9 cellular contexts compared by ENCODE assay signal in the genomic region with DNA sequence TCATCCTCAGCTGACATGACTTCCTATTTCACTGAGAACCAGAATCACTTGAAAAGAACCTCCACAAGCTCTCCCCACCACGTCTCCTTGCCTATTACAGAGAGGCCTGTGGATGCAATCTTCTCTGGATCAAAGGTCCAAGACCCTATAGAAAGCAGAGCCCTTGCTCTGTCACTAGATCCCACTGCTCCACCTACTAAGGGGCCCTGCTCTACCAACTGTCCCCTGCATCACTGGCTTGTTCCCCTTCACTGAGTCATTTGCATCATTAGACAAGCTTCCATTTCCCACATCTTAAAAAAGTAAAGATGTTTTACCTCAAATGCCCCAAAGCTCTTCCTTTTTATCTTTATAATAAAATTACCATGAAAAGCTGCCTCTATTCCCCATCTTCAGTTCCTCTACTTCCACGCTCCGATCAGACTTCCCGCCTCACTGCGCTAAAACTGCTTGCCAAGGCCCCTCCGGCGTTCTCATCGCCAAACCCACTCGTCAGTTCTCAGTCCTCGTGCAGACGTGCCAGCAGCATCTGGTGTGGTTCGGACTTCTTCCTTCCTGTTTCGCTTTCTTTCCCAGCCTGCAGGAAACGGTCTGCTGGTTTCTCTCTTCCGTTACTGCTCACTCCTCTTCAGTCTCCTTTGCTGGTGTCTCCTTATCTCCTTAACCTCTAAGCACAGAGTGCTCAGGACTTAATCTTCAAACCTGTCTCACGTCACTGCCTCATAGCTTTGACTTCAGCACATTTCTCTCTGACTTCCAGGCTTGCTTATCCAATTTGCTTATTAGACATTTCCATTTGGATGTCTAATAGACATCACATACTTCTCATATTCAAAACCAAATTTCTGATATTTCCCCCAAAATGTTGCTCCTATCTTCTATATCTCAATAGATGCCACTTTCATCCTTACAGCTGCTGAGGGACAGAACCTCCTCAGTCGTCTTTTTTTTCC. TPM values are rescaled to one million over a fixed set of nuclear protein-coding genes. Genes with fewer than 3 reads are reported as not detected.
DNase-seq lines count a peak whose midpoint lies in the region; ATAC-seq, FAIRE-seq and TF ChIP-seq lines count a peak whose summit lies in the region.
"Had no signal": no experiment of that assay in that cellular context is flagged by ENCODE, and none has a peak within 500 bp of the region (broad histone marks: within the 10 kb centered on the region; RNA-seq: fewer than 3 reads in every experiment).

No MANE protein-coding gene starts in this region.

- no peaks in the 10 kb centered on the region for H3K27me3 ChIP-seq in K562 (ENCODE audit: control insufficient read depth in 2 of 2, insufficient read depth in 2 of 2, low read length in 2 of 2)

- peak overlapping the region; percentile 34; the same call in 1 of the 3 replicates for H3K27ac ChIP-seq in K562 (ENCODE audit: extremely low read depth, low read depth, low read length)

- DNase-seq in NK-92 treated with Interleukin-12 subunit alpha and Interleukin-12 subunit beta, amount 100 ng/mL, for 24 hours (lab: John Stamatoyannopoulos, UW) = peak; percentile 73
- DNase-seq in NK-92 (lab: John Stamatoyannopoulos, UW; ENCODE audit: unreplicated experiment) = no peak
- DNase-seq in T-helper 1 cell = peak; percentile 35 to 94 (median 51)
- DNase-seq in K562 (ENCODE audit: extremely low read depth in 1 of 4, low spot score in 3 of 4) = peak in 2 of 4 experiments; percentile 26 to 53
- peak; percentile 81 to 95 for DNase-seq in lower leg skin (ENCODE audit: low spot score in 2 of 2)
- DNase-seq in stimulated activated CD8-positive, alpha-beta memory T cell treated with anti-CD3 and anti-CD28 coated beads, Interleukin-4, amount 100 ng/mL, for 24 hours (ENCODE audit: low read depth) = peak; percentile 45
- DNase-seq in NCI-H774 (lab: John Stamatoyannopoulos, UW) = no peak

- H3K9ac ChIP-seq in K562 (ENCODE audit: insufficient read depth in 1 of 2, low read depth in 2 of 2, low read length in 2 of 2) = peak overlapping the region; percentile 10 to 78; a peak in 2 of 4 replicates

- TF ChIP-seq POLR2A in K562 (conservative IDR thresholded peaks at IDR 0.05) (no peak), lower leg skin (IDR thresholded peaks at IDR 0.05) (no peak)

- FAIRE-seq in K562 (lab: Jason Lieb, UNC) = peak; percentile 65
- FAIRE-seq: A204.1 had no signal

- POLR2A ChIA-PET in K562 (lab: Yijun Ruan, JAX) = interaction anchor here (0.6 to 0.7 kb wide), 3 partner anchors 37 to 627 kb away, joined by 3 read pairs; no protein-coding TSS in a partner anchor

- peak overlapping the region; percentile 93 for H2AFZ ChIP-seq in K562 (ENCODE audit: low read depth, low read length)

- TF ChIP-seq CTCF in K562 (IDR thresholded peaks at IDR 0.05 in 2 of 3, conservative IDR thresholded peaks at IDR 0.05 in 1 of 3; ENCODE audit: insufficient read depth in 2 of 3, low read depth in 1 of 3, low read length in 3 of 3) (no peak), lower leg skin (IDR thresholded peaks at IDR 0.05) (no peak)

- ATAC-seq in HG03108 (IDR thresholded peaks at IDR 0.05; ENCODE audit: unreplicated experiment) = peak; percentile 64
- ATAC-seq in K562 = peak; percentile 91

- no peaks in the 10 kb centered on the region for H3K9me1 ChIP-seq in K562 (ENCODE audit: control insufficient read depth, insufficient read depth, low read length)

- peak overlapping the region; percentile 73 for H3K4me2 ChIP-seq in K562 (ENCODE audit: insufficient read depth, low read length)

- peak overlapping the region; percentile 13; the same call in 1 of the 2 replicates for H3K4me3 ChIP-seq in K562
- no peak overlapping the region for H3K4me3 ChIP-seq in lower leg skin (ENCODE audit: low read depth, poor library complexity, severe bottlenecking)

- H4K20me1 ChIP-seq in K562 (replicated peaks; ENCODE audit: control insufficient read depth, insufficient read depth, low read length) = no peaks in the 10 kb centered on the region

- H3K36me3 ChIP-seq in K562 (ENCODE audit: control insufficient read depth, insufficient read depth, low read length) = no peaks in the 10 kb centered on the region

- CTCF ChIA-PET in K562 (lab: Yijun Ruan, JAX; ENCODE audit: low intra/inter-chr PET ratio) = no interaction called here

- in situ Hi-C loops in K562 (cut with MboI) = no loop called here

- BruUV-seq in K562 (replicated peaks; lab: Mats Ljungman, UMichigan) = TSS peak; percentile 58

- no peak for TF ChIP-seq EP300 in K562 (IDR thresholded peaks at IDR 0.05; ENCODE audit: low read length)

- 23% methylated on average over 17 of the region's 17 CpGs for WGBS in K562 (ENCODE audit: insufficient coverage, low coverage, missing lambda C conversion rate)
- 26 to 33% methylated on average over 17 of the region's 17 CpGs for WGBS in lower leg skin, 2 donors

- peaks cover 0 to 6% of the 10 kb centered on the region in 2 experiments; a peak in 2 of 5 replicates for H3K4me1 ChIP-seq in K562 (replicated peaks in 1 of 2; ENCODE audit: control insufficient read depth in 2 of 2, insufficient read depth in 2 of 2, low read length in 2 of 2)

- TF ChIP-seq RAD21 in K562 (CRISPR knock-in tag; conservative IDR thresholded peaks at IDR 0.05 in 1 of 2, IDR thresholded peaks at IDR 0.05 in 1 of 2) = no peak

- H3K9me3 ChIP-seq in K562 (replicated peaks; ENCODE audit: control insufficient read depth, insufficient read depth, low read depth, low read length) = no peaks in the 10 kb centered on the region

- no peaks in the 10 kb centered on the region for H3K79me2 ChIP-seq in K562 (ENCODE audit: control insufficient read depth, insufficient read depth, low read length)

- intact Hi-C loops in K562 (cut with micrococcal nuclease) = no loop called here
- intact Hi-C loops in lower leg skin (cut with DNase I; ENCODE audit: low total_unique reads) = no loop called here

TF ChIP-seq in K562, 482 proteins besides CTCF, POLR2A, EP300 and RAD21 (continues in another document):
- no peak for TF ChIP-seq SLC30A9 (CRISPR knock-in tag; IDR thresholded peaks at IDR 0.05)
- TF ChIP-seq ZNF354B (CRISPR knock-in tag; IDR thresholded peaks at IDR 0.05) = no peak
- TF ChIP-seq, protein P1, sequence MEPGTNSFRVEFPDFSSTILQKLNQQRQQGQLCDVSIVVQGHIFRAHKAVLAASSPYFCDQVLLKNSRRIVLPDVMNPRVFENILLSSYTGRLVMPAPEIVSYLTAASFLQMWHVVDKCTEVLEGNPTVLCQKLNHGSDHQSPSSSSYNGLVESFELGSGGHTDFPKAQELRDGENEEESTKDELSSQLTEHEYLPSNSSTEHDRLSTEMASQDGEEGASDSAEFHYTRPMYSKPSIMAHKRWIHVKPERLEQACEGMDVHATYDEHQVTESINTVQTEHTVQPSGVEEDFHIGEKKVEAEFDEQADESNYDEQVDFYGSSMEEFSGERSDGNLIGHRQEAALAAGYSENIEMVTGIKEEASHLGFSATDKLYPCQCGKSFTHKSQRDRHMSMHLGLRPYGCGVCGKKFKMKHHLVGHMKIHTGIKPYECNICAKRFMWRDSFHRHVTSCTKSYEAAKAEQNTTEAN (CRISPR knock-in tag; IDR thresholded peaks at IDR 0.05) = no peak
- no peak for TF ChIP-seq FOXP1 (CRISPR knock-in tag; IDR thresholded peaks at IDR 0.05)
- TF ChIP-seq, protein P2, sequence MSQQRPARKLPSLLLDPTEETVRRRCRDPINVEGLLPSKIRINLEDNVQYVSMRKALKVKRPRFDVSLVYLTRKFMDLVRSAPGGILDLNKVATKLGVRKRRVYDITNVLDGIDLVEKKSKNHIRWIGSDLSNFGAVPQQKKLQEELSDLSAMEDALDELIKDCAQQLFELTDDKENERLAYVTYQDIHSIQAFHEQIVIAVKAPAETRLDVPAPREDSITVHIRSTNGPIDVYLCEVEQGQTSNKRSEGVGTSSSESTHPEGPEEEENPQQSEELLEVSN (IDR thresholded peaks at IDR 0.05; ENCODE audit: borderline replicate concordance in 1 of 2, extremely low read depth in 1 of 2, insufficient read depth in 1 of 2, insufficient read length in 1 of 2, low read depth in 1 of 2, low read length in 1 of 2, poor library complexity in 1 of 2, severe bottlenecking in 1 of 2) = peak; percentile 51 to 78
- TF ChIP-seq CREM (IDR thresholded peaks at IDR 0.05; ENCODE audit: low read depth) = 0 out of 2 replicates have a peak, but pooled peaks have one; percentile 25
- peak; percentile 64; the same call in 1 of the 2 replicates for TF ChIP-seq BHLHE40 (IDR thresholded peaks at IDR 0.05; ENCODE audit: low read length)
- TF ChIP-seq TFAM (CRISPR knock-in tag; conservative IDR thresholded peaks at IDR 0.05) = no peak
- TF ChIP-seq HNRNPH1 (optimal IDR thresholded peaks at IDR 0.05; ENCODE audit: low read depth, low read length) = no peak

RNA-seq across cellular contexts. Expression of a gene that starts 40.5 kb away (rescaled TPM):
- total RNA-seq in K562 (2011; cell fraction: chromatin; rRNA removed; ENCODE audit: low replicate concordance) = 0.65 and 0.72 TPM in 2 replicates
- 0.17 and 0.26 TPM in 2 replicates for total RNA-seq in K562 (2011; cell fraction: nucleolus; rRNA removed)
- total RNA-seq in K562 (2011; cell fraction: nucleoplasm; rRNA removed) = 0.44 and 0.53 TPM in 2 replicates
- 0.69 and 0.91 TPM in 2 replicates for total RNA-seq in K562 (2014; rRNA removed)
- 1.5 TPM in 2 replicates for total RNA-seq in K562 (2014; rRNA removed; fragmentation: Illumina TruSeq; extraction: Trizol)
- total RNA-seq in K562 (2015; rRNA removed; fragmentation: Illumina TruSeq; extraction: Trizol) = 1.8 and 1.9 TPM in 2 replicates
- 1.3 TPM in 2 replicates for total RNA-seq in K562 (2021)
- polyA plus RNA-seq in K562 (2011; rRNA removed) = 1.2 TPM in 2 replicates
- 0.51 and 0.99 TPM in 2 replicates for polyA plus RNA-seq in K562 (2011; cell fraction: cytosol; rRNA removed)
- 1.0 and 1.1 TPM in 2 replicates for polyA plus RNA-seq in K562 (2011; cell fraction: nucleus; rRNA removed)
- 1.9 and 2.9 TPM in 2 replicates for polyA plus RNA-seq in K562 (2012)
- 0.93 and 1.2 TPM in 2 replicates for polyA plus RNA-seq in K562 (2014; fragmentation: Illumina TruSeq; extraction: Trizol)
- 1 to 10 TPM; 2.8 to 3.3 TPM for polyA plus RNA-seq in K562 (2014; fragmentation: Nextera tagmentation; extraction: Ambion mirVana)
- polyA plus RNA-seq in K562 (2014; rRNA removed) = 1.1 and 1.8 TPM in 2 replicates
- 0.99 and 1.2 TPM in 2 replicates for polyA minus RNA-seq in K562 (2011; rRNA and poly(A)+ RNA removed)
- polyA minus RNA-seq in K562 (2011; cell fraction: cytosol; rRNA and poly(A)+ RNA removed) = 0.38 TPM in 1 of 2 replicates, not detected in the other
- 0.40 and 0.56 TPM in 2 replicates for polyA minus RNA-seq in K562 (2011; cell fraction: nucleus; rRNA and poly(A)+ RNA removed)
- total RNA-seq in lower leg skin = 1 to 10 TPM; 3.5 to 6.7 (median 3.9) TPM

Comparison
In these comparisons a context has a peak if more than half of its experiments do, and no peak if none do; other contexts are left out.
1. DNase-seq: peak in NK-92 treated with Interleukin-12 subunit alpha and Interleukin-12 subunit beta, amount 100 ng/mL, for 24 hours (single experiment), T-helper 1 cell (5 of 5), lower leg skin (2 of 2) and stimulated activated CD8-positive, alpha-beta memory T cell treated with anti-CD3 and anti-CD28 coated beads, Interleukin-4, amount 100 ng/mL, for 24 hours (single experiment); none in NK-92 (single experiment) and NCI-H774 (single experiment).